ENCODE assay signal across 15 cellular contexts in genomic region chr13:110254751-110255553, GRCh38. TPM values are rescaled to one million over a fixed set of nuclear protein-coding genes. Genes with fewer than 3 reads are reported as not detected.
A peak's percentile ranks its signal among the peaks of the same experiment; 100 is the strongest.
DNase-seq lines count a peak whose midpoint lies in the region; ATAC-seq and TF ChIP-seq lines count a peak whose summit lies in the region.
"Had no signal": no experiment of that assay in that cellular context is flagged by ENCODE, and none has a peak within 500 bp of the region (broad histone marks: within the 10 kb centered on the region; RNA-seq: fewer than 3 reads in every experiment).

No MANE protein-coding gene starts in this region.

- H3K9me3 ChIP-seq in osteoblast (ENCODE audit: low read depth, low read length) (no peaks in the 10 kb centered on the region), PC-3 (ENCODE audit: low read length) (no peaks in the 10 kb centered on the region)

- TF ChIP-seq CTCF in endothelial cell (IDR thresholded peaks at IDR 0.05; ENCODE audit: unreplicated experiment) = no peak
- no peak for TF ChIP-seq CTCF in osteoblast (IDR thresholded peaks at IDR 0.05; ENCODE audit: extremely low read depth, low read depth, low read length)
- TF ChIP-seq CTCF in PC-3 (conservative IDR thresholded peaks at IDR 0.05; ENCODE audit: low read depth, low read length) = no peak
- TF ChIP-seq CTCF in foreskin fibroblast (IDR thresholded peaks at IDR 0.05; ENCODE audit: low read depth, low read length) = no peak

- H3K4me3 ChIP-seq in ACC112 (ENCODE audit: low read depth, low read length) (no peak overlapping the region), osteoblast (ENCODE audit: insufficient read depth, low read length) (no peak overlapping the region), PC-3 (ENCODE audit: low read length) (no peak overlapping the region), foreskin fibroblast (ENCODE audit: low read depth in 1 of 2, low read length in 2 of 2) (no peak overlapping the region)

- no peaks in the 10 kb centered on the region for H3K27me3 ChIP-seq in ACC112 (ENCODE audit: insufficient read depth, low read length)
- H3K27me3 ChIP-seq in osteoblast (ENCODE audit: insufficient read depth, low read length) = no peaks in the 10 kb centered on the region
- no peaks in the 10 kb centered on the region for H3K27me3 ChIP-seq in PC-3 (ENCODE audit: low read length)

- H4K20me1 ChIP-seq in osteoblast (ENCODE audit: insufficient read depth, low read length) (no peaks in the 10 kb centered on the region), PC-3 (ENCODE audit: low read length) (no peaks in the 10 kb centered on the region)

- ATAC-seq in PC-3 = no peak
- no peak for ATAC-seq in GM21723 (IDR thresholded peaks at IDR 0.05; ENCODE audit: unreplicated experiment)
- ATAC-seq: left colon had no signal

- H3K9me3 Mint-ChIP-seq in endothelial cell (ENCODE audit: unreplicated experiment) = peaks cover 14% of the 10 kb centered on the region

- intact Hi-C loops in PC-3 (cut with micrococcal nuclease) = no loop called here

- peak; percentile 63 for DNase-seq in HCEC 1CT
- DNase-seq in endothelial cell (ENCODE audit: low spot score) = no peak
- no peak for DNase-seq in osteoblast (ENCODE audit: insufficient read length, low spot score, missing footprints)
- DNase-seq in D341Med (ENCODE audit: low spot score) = no peak
- no peak for DNase-seq in PC-3
- DNase-seq in foreskin fibroblast = no peak
- DNase-seq: anterior cingulate cortex; left colon; NCI-H1092; NCI-H69; stimulated activated CD4-positive, alpha-beta T cell treated with anti-CD3 and anti-CD28 coated beads, Interleukin-12 subunit alpha, Interleukin-12 subunit beta, amount 100 ng/mL, for 4 hours had no signal

- H3F3A ChIP-seq in PC-3 (ENCODE audit: low read length, unreplicated experiment) = no peaks in the 10 kb centered on the region

- CTCF ChIA-PET in PC-3 (lab: Charles Lee) = no interaction called here

- H3K4me1 ChIP-seq in ACC112 (ENCODE audit: control insufficient read depth, insufficient read depth, low read length, unreplicated experiment) = peaks cover 29% of the 10 kb centered on the region
- peaks cover 23% of the 10 kb centered on the region for H3K4me1 ChIP-seq in osteoblast (ENCODE audit: insufficient read depth, low read length)
- peaks cover 17% of the 10 kb centered on the region for H3K4me1 ChIP-seq in PC-3 (ENCODE audit: insufficient read depth, low read length)

- peaks cover 20% of the 10 kb centered on the region for H3K27me3 Mint-ChIP-seq in endothelial cell (ENCODE audit: unreplicated experiment)

- no peaks in the 10 kb centered on the region for H3K9me2 ChIP-seq in PC-3 (replicated peaks; ENCODE audit: low read length)

- peak overlapping the region; percentile 92 for H3K27ac Mint-ChIP-seq in endothelial cell (ENCODE audit: unreplicated experiment)

- H3K4me2 ChIP-seq in osteoblast (ENCODE audit: insufficient read depth, low read length) (no peak overlapping the region), PC-3 (ENCODE audit: low read length) (no peak overlapping the region)

- no peak overlapping the region for H3K9ac ChIP-seq in PC-3 (ENCODE audit: low read length)

- H2AFZ ChIP-seq in ACC112 (ENCODE audit: low read length, unreplicated experiment) = no peak overlapping the region
- H2AFZ ChIP-seq in osteoblast (ENCODE audit: low read length) = no peak overlapping the region
- no peak overlapping the region for H2AFZ ChIP-seq in PC-3 (ENCODE audit: low read length)

- POLR2A ChIA-PET in PC-3 (lab: Charles Lee; ENCODE audit: unreplicated experiment) = no interaction called here

- H3K4me1 Mint-ChIP-seq in endothelial cell (ENCODE audit: unreplicated experiment) = peaks cover 48% of the 10 kb centered on the region

- peaks cover 66% of the 10 kb centered on the region for H3K36me3 Mint-ChIP-seq in endothelial cell (ENCODE audit: low read depth, unreplicated experiment)

- H3K79me2 ChIP-seq in ACC112 (ENCODE audit: control insufficient read depth, insufficient read depth, low read length, unreplicated experiment) (peaks cover 11% of the 10 kb centered on the region), osteoblast (ENCODE audit: insufficient read depth, low read length) (peaks cover 28% of the 10 kb centered on the region), PC-3 (ENCODE audit: low read length) (no peaks in the 10 kb centered on the region)

- H3K36me3 ChIP-seq in ACC112 (ENCODE audit: insufficient read depth, low read length) = 0 out of 2 replicates have a peak, but pooled peaks cover 3% of the 10 kb centered on the region
- H3K36me3 ChIP-seq in osteoblast (ENCODE audit: insufficient read depth, low read length) = peaks cover 5% of the 10 kb centered on the region
- H3K36me3 ChIP-seq in PC-3 (ENCODE audit: low read depth, low read length) = no peaks in the 10 kb centered on the region

- BruUV-seq in PC-3 (replicated peaks; lab: Mats Ljungman, UMichigan) = no TSS peak

- H3K4me3 Mint-ChIP-seq in endothelial cell (ENCODE audit: unreplicated experiment) = peak overlapping the region; percentile 82

- H3K27ac ChIP-seq in ACC112 (ENCODE audit: low read depth, low read length) (peak overlapping the region; percentile 48; the same call in 1 of the 2 replicates), osteoblast (ENCODE audit: low read depth, low read length) (peak overlapping the region; percentile 20), PC-3 (ENCODE audit: low read length) (no peak overlapping the region)
- H3K27ac ChIP-seq: C4-2B, epithelial cell of prostate had no signal

RNA-seq across cellular contexts. Expression of gene COL4A1, which starts 52.0 kb away (rescaled TPM):
- total RNA-seq in endothelial cell (ENCODE audit: unreplicated experiment) = 2,720 TPM
- total RNA-seq in osteoblast = 412 and 433 TPM in 2 replicates
- 35.7 and 48.7 TPM in 2 replicates for total RNA-seq in PC-3 (2014; rRNA removed)

RNA-seq across cellular contexts. Expression of gene COL4A2, which starts 52.1 kb away (rescaled TPM):
- total RNA-seq in endothelial cell (ENCODE audit: unreplicated experiment) = 1,556 TPM
- 267 and 291 TPM in 2 replicates for total RNA-seq in osteoblast
- total RNA-seq in PC-3 (2014; rRNA removed) = 74.5 and 127 TPM in 2 replicates
